8 cellular contexts compared by ENCODE assay signal in the genomic region with DNA sequence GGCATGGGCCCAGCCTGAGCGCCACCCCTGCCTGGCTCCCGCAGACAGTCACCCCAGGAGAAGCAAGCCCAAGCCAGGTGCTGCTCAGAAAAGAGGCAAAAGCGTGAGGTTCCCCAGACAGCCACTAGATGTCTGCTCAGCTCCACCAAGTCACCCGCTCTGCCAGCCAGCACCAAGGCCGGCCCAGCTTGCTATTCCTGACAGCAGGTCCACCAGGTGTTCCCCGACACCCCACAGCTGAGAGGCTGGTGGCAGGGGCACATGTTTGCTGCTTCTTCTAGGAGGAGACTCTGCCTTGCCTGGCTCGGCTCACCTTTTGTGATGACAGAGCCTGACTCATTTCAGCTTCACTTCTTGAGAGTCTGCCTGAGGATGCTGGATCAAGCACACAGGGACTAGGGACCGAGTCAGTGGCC.
DNase-seq lines count a peak whose midpoint lies in the region; ATAC-seq lines count a peak whose summit lies in the region.

No MANE protein-coding gene starts in this region.

- H3K36me3 Mint-ChIP-seq in activated CD4-positive, alpha-beta T cell treated with anti-CD3 and anti-CD28 coated beads for 36 hours (ENCODE audit: low read depth) = no peaks in the 10 kb centered on the region

- H3K4me1 Mint-ChIP-seq in activated CD4-positive, alpha-beta T cell treated with anti-CD3 and anti-CD28 coated beads for 36 hours = no peaks in the 10 kb centered on the region

- no peaks in the 10 kb centered on the region for H3K27me3 Mint-ChIP-seq in activated CD4-positive, alpha-beta T cell treated with anti-CD3 and anti-CD28 coated beads for 36 hours

- CTCF ChIA-PET in activated CD4-positive, alpha-beta T cell treated with anti-CD3 and anti-CD28 coated beads for 36 hours (lab: Charles Lee) = interaction anchor here (0.5 to 1.2 kb wide), 4 partner anchors 8 to 438 kb away, joined by 3 read pairs; no protein-coding TSS in a partner anchor

- DNase-seq in activated CD4-positive, alpha-beta T cell treated with anti-CD3 and anti-CD28 coated beads for 36 hours = peak; percentile 48
- no peak for DNase-seq in activated CD4-positive, alpha-beta T cell treated with anti-CD3 and anti-CD28 coated beads for 1 hour
- peak; percentile 44 for DNase-seq in H4 (ENCODE audit: low spot score)
- DNase-seq in M059J (ENCODE audit: low read depth) = peak; percentile 59
- peak; percentile 24 for DNase-seq in SHP77 treated with DMSO at 0.1 percent for 48 hours (lab: John Stamatoyannopoulos, UW)
- peak; percentile 83 to 87 for DNase-seq in cerebellar nuclear complex (lab: John Stamatoyannopoulos, UW)
- DNase-seq in kidney tubule cell (ENCODE audit: low spot score) = peak; percentile 74
- DNase-seq in stromal cell of bone marrow (ENCODE audit: low read depth) = peak; percentile 13

- ATAC-seq in activated CD4-positive, alpha-beta T cell treated with anti-CD3 and anti-CD28 coated beads for 36 hours = peak; percentile 55

- intact Hi-C loops in activated CD4-positive, alpha-beta T cell treated with anti-CD3 and anti-CD28 coated beads for 36 hours (cut with DNase I, micrococcal nuclease) = no loop called here

- POLR2A ChIA-PET in activated CD4-positive, alpha-beta T cell treated with anti-CD3 and anti-CD28 coated beads for 36 hours (lab: Charles Lee) = no interaction called here

- H3K9me3 Mint-ChIP-seq in activated CD4-positive, alpha-beta T cell treated with anti-CD3 and anti-CD28 coated beads for 36 hours (ENCODE audit: low read depth) = no peaks in the 10 kb centered on the region

- H3K27ac Mint-ChIP-seq in activated CD4-positive, alpha-beta T cell treated with anti-CD3 and anti-CD28 coated beads for 36 hours = no peak overlapping the region

- H3K4me3 Mint-ChIP-seq in activated CD4-positive, alpha-beta T cell treated with anti-CD3 and anti-CD28 coated beads for 36 hours = no peak overlapping the region
